22 cellular contexts compared by ENCODE assay signal in the genomic region with DNA sequence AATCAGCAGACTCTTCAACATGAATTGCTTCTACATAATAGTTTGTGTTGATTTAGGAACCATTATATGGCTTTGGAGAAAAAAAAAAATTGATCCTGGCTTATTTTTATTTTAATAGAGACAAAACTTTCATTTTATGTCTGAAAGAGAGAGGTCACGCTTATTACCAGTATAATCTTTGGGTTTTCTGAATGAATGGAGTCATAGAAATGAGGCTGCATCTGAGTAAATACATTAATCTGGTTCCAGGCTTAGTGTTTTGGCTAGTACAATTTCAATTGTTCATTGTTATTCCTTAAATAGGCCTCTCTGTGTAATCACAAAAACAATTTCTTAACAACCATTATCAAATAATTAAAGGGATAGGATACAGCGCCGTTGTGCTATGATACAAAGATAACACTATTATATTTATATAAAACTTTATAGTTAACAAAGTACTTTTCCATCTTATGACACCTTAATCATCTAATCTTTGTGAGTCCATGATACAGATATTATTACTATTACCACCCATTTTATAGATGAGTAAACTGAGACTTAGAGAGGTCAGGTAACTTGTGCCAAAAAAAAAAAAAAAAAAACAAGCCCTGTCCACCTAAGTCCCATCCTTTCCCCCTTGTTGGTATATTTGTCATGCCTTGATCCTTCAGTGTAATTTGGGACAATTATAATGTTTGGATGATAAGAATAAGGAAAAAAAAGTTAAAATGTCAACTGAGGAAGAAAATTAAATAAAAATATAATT. TPM values are rescaled to one million over a fixed set of nuclear protein-coding genes. Genes with fewer than 3 reads are reported as not detected.
DNase-seq lines count a peak whose midpoint lies in the region; ATAC-seq, FAIRE-seq and TF ChIP-seq lines count a peak whose summit lies in the region.
"Had no signal": no experiment of that assay in that cellular context is flagged by ENCODE, and none has a peak within 500 bp of the region (broad histone marks: within the 10 kb centered on the region; RNA-seq: fewer than 3 reads in every experiment).

No MANE protein-coding gene starts in this region.

- H3K4me1 ChIP-seq in transverse colon (no peaks in the 10 kb centered on the region), pancreas (no peaks in the 10 kb centered on the region)
- H3K4me1 ChIP-seq: A549 had no signal

- TF ChIP-seq EP300 in transverse colon (IDR thresholded peaks at IDR 0.05; ENCODE audit: low read depth), result no peak

- H3K9me3 ChIP-seq in transverse colon (no peaks in the 10 kb centered on the region), pancreas (no peaks in the 10 kb centered on the region)
- H3K9me3 ChIP-seq: A549, SJSA1 had no signal

- no peak for TF ChIP-seq POLR2A in transverse colon (IDR thresholded peaks at IDR 0.05)

- H3K27ac ChIP-seq in transverse colon (no peak overlapping the region), pancreas (no peak overlapping the region)
- H3K27ac ChIP-seq: A549, C4-2B, PC-9, SJSA1 had no signal

- FAIRE-seq in pancreas (lab: Jason Lieb, UNC), result no peak
- FAIRE-seq: A549, H54 had no signal

- H3K36me3 ChIP-seq in transverse colon, result no peaks in the 10 kb centered on the region
- H3K36me3 ChIP-seq in pancreas, result no peaks in the 10 kb centered on the region
- H3K36me3 ChIP-seq: SJSA1 had no signal

- in situ Hi-C loops in transverse colon (cut with MboI; ENCODE audit: low pct_ligation_motif_present in 1 of 4, low pct_unique_long_range_greater_than_20kb in 1 of 4, low sequenced_read_pairs in 3 of 4), result no loop called here

- intact Hi-C loops in transverse colon (cut with DNase I; ENCODE audit: low total_unique reads), result no loop called here
- intact Hi-C loops in pancreas (cut with DNase I), result no loop called here

- peak; percentile 45 for DNase-seq in COLO829 (ENCODE audit: low spot score)
- DNase-seq in NCI-H748 (lab: John Stamatoyannopoulos, UW; ENCODE audit: unreplicated experiment), result peak; percentile 72
- peak; percentile 36 for DNase-seq in epidermal melanocyte (ENCODE audit: insufficient read length, low spot score)
- DNase-seq in pons (ENCODE audit: low spot score), result peak; percentile 96
- no peak for DNase-seq in germinal center (ENCODE audit: low spot score)
- no peak for DNase-seq in transverse colon
- DNase-seq in pancreas, result no peak
- DNase-seq: DMS153, IMR-90, Kasumi-1, MM.1S, NCI-H1092 treated with DMSO at 0.1 percent for 48 hours, NCI-H187, NCI-H2171, NCI-H446, NCI-H774, PC-9 had no signal

- ATAC-seq in pancreas, result no peak
- no peak for ATAC-seq in GM21515 (IDR thresholded peaks at IDR 0.05; ENCODE audit: unreplicated experiment)
- ATAC-seq: A549 had no signal

- 64 to 73% methylated on average over 3 of the region's 3 CpGs for WGBS in transverse colon (ENCODE audit: low coverage in 1 of 2), 2 donors
- 66 to 82% methylated on average over 3 of the region's 3 CpGs for WGBS in pancreas, 2 donors

- no peaks in the 10 kb centered on the region for H3K27me3 ChIP-seq in transverse colon
- H3K27me3 ChIP-seq in pancreas, result no peaks in the 10 kb centered on the region
- H3K27me3 ChIP-seq: SJSA1 had no signal

- H3K4me3 ChIP-seq in transverse colon (no peak overlapping the region), pancreas (no peak overlapping the region)
- H3K4me3 ChIP-seq: A549, PC-9, SJSA1 had no signal

- TF ChIP-seq CTCF in transverse colon (IDR thresholded peaks at IDR 0.05) (no peak), pancreas (IDR thresholded peaks at IDR 0.05) (no peak)

RNA-seq across cellular contexts. Expression of a gene that starts 41.8 kb away (rescaled TPM):
- 10 to 100 TPM; 80.7 to 95.5 (median 91.0) TPM for total RNA-seq in transverse colon
- 10 to 100 TPM; 27.2 to 58.8 (median 32.6) TPM for total RNA-seq in pancreas
- 10 to 100 TPM; 13.3 to 25.6 TPM for polyA plus RNA-seq in pancreas

RNA-seq across cellular contexts. Expression of a gene that starts 51.6 kb away (rescaled TPM):
- 1 to 10 TPM in 2 of 4 donors, under 1 TPM in 1, not detected in 1; 0.40 to 1.5 (median 1.1) TPM for total RNA-seq in transverse colon
- 1 to 10 TPM in 1 of 6 donors, under 1 TPM in 4, not detected in 1; 0.04 to 1.5 (median 0.35) TPM for total RNA-seq in pancreas
- under 1 TPM; 0.23 to 0.42 TPM for polyA plus RNA-seq in pancreas

Comparison
In these comparisons a context has a peak if more than half of its experiments do, and no peak if none do; other contexts are left out.
1. DNase-seq: peak in COLO829 (single experiment), NCI-H748 (single experiment), epidermal melanocyte (single experiment) and pons (single experiment); none in germinal center (single experiment), transverse colon (single experiment) and pancreas (0 of 6).